9 cellular contexts compared by ENCODE assay signal in the genomic region with DNA sequence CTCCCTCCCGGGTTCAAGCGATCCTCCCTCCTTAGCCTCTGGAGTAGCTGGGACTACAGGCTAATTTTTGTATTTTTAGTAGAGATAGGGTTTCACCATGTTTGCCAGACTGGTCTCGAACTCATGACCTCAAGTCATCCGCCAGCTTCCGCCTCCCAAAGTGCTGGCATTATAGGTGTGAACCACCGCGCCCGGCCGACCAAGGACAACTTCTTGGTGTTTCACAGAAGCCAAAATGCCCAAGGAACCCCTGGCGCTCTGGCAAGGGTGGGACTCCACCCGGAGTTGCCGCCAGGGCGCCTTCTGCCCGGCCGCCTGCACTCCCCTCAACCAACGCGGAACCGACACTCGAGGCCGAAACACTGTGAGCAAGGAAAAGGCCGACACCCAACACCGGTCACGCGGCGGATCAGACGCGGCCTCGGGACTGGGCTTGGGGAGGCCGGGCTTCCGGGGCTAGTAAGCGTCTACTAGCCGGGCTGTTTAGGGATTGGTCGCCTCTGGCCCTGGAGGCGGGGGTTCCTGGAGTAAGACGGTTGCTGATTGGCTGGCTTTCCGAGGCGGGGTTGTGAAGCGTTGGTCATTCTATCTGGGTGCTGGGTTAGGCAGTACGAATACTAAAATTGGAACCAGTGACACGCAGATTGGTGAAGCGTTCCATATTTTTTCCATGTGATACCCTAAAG. TPM values are rescaled to one million over a fixed set of nuclear protein-coding genes. Genes with fewer than 3 reads are reported as not detected.
A peak's percentile ranks its signal among the peaks of the same experiment; 100 is the strongest.
DNase-seq lines count a peak whose midpoint lies in the region; ATAC-seq and TF ChIP-seq lines count a peak whose summit lies in the region.
"Had no signal": no experiment of that assay in that cellular context is flagged by ENCODE, and none has a peak within 500 bp of the region (broad histone marks: within the 10 kb centered on the region; RNA-seq: fewer than 3 reads in every experiment).

No MANE protein-coding gene starts in this region.

- H3K27ac ChIP-seq in esophagus (ENCODE audit: low read depth in 2 of 2, low read length in 1 of 2), result peak overlapping the region; percentile 80 to 92

- peak; percentile 98 for ATAC-seq in HG02678 (IDR thresholded peaks at IDR 0.05; ENCODE audit: unreplicated experiment)
- ATAC-seq in mucosa of descending colon, result peak; percentile 99

- peak; percentile 96 for DNase-seq in GM04504 (ENCODE audit: low read depth)
- DNase-seq in NK-92 (lab: John Stamatoyannopoulos, UW; ENCODE audit: unreplicated experiment), result peak; percentile 38
- peak; percentile 90 to 93 for DNase-seq in activated T-cell treated with anti-CD3 and anti-CD28 coated beads, Interleukin-2, amount 50 U/mL, for 48 hours
- peak; percentile 94 to 97 (median 95) for DNase-seq in mucosa of descending colon
- peak; percentile 78 to 85 for DNase-seq in stimulated activated CD8-positive, alpha-beta memory T cell treated with anti-CD3 and anti-CD28 coated beads, Interleukin-15, amount 100 ng/mL, for 48 hours (ENCODE audit: low read depth in 2 of 2)
- no peak for DNase-seq in NCI-H524 (lab: John Stamatoyannopoulos, UW)

- H3K27me3 ChIP-seq in esophagus (ENCODE audit: control insufficient read depth in 1 of 2, insufficient read depth in 2 of 2, low read length in 2 of 2), result no peaks in the 10 kb centered on the region

- peak overlapping the region; percentile 13 to 34 for H3K4me3 ChIP-seq in esophagus (ENCODE audit: low read depth in 1 of 2, low read length in 2 of 2)
- no peak overlapping the region for H3K4me3 ChIP-seq in mucosa of descending colon

- no peaks in the 10 kb centered on the region for H3K36me3 ChIP-seq in esophagus (ENCODE audit: control insufficient read depth in 2 of 2, insufficient read depth in 2 of 2, low read length in 1 of 2)
- no peaks in the 10 kb centered on the region for H3K36me3 ChIP-seq in mucosa of descending colon (ENCODE audit: low read depth)

- no peaks in the 10 kb centered on the region for H3K9me3 ChIP-seq in esophagus (ENCODE audit: control insufficient read depth in 2 of 2, insufficient read depth in 1 of 2, low read depth in 1 of 2, low read length in 1 of 2)
- H3K9me3 ChIP-seq in mucosa of descending colon, result no peaks in the 10 kb centered on the region

- no peaks in the 10 kb centered on the region for H3K4me1 ChIP-seq in esophagus (ENCODE audit: control insufficient read depth in 2 of 2, insufficient read depth in 2 of 2, low read length in 1 of 2)
- peaks cover 6% of the 10 kb centered on the region for H3K4me1 ChIP-seq in mucosa of descending colon (ENCODE audit: low read depth)

- no peak for TF ChIP-seq CTCF in mucosa of descending colon (IDR thresholded peaks at IDR 0.05)

- intact Hi-C loops in mucosa of descending colon (cut with DNase I, micrococcal nuclease), result no loop called here

- 13 to 17% methylated on average over 41 of the region's 41 CpGs for WGBS in esophagus, 2 donors

RNA-seq across cellular contexts. Expression of a gene that starts 7.7 kb away (rescaled TPM):
- under 1 TPM; 0.08 to 0.10 TPM for polyA plus RNA-seq in esophagus
- under 1 TPM in 2 of 3 donors, not detected in 1; 0.12 to 0.28 TPM for total RNA-seq in mucosa of descending colon
- total RNA-seq: urinary bladder had no signal

RNA-seq across cellular contexts. Expression of a gene that starts 16.3 kb away (rescaled TPM):
- 10 to 100 TPM in 1 of 2 donors, 1 to 10 TPM in 1; 6.2 to 15.1 TPM for polyA plus RNA-seq in esophagus
- total RNA-seq in mucosa of descending colon, result 10 to 100 TPM in 2 of 3 donors, 1 to 10 TPM in 1; 5.1 to 10.5 (median 10.3) TPM

RNA-seq across cellular contexts. Expression of a gene that starts 16.8 kb away (rescaled TPM):
- polyA plus RNA-seq in esophagus, result under 1 TPM; 0.04 to 0.10 TPM
- total RNA-seq in mucosa of descending colon, result under 1 TPM in 1 of 3 donors, not detected in 2; 0.31 TPM
- total RNA-seq: urinary bladder had no signal
- polyA plus RNA-seq: urinary bladder had no signal

RNA-seq across cellular contexts. Expression of a gene that starts 36.0 kb away (rescaled TPM):
- 10 to 100 TPM; 10.0 to 13.2 TPM for polyA plus RNA-seq in esophagus
- 10 to 100 TPM; 19.7 to 30.2 (median 28.2) TPM for total RNA-seq in mucosa of descending colon

Comparison
In these comparisons a context has a peak if more than half of its experiments do, and no peak if none do; other contexts are left out.
1. DNase-seq: peak in GM04504 (single experiment), NK-92 (single experiment), activated T-cell treated with anti-CD3 and anti-CD28 coated beads, Interleukin-2, amount 50 U/mL, for 48 hours (2 of 2), mucosa of descending colon (3 of 3) and stimulated activated CD8-positive, alpha-beta memory T cell treated with anti-CD3 and anti-CD28 coated beads, Interleukin-15, amount 100 ng/mL, for 48 hours (2 of 2); none in NCI-H524 (0 of 2).